Comparison of ENCODE assay signal across 8 cellular contexts in the genomic region with DNA sequence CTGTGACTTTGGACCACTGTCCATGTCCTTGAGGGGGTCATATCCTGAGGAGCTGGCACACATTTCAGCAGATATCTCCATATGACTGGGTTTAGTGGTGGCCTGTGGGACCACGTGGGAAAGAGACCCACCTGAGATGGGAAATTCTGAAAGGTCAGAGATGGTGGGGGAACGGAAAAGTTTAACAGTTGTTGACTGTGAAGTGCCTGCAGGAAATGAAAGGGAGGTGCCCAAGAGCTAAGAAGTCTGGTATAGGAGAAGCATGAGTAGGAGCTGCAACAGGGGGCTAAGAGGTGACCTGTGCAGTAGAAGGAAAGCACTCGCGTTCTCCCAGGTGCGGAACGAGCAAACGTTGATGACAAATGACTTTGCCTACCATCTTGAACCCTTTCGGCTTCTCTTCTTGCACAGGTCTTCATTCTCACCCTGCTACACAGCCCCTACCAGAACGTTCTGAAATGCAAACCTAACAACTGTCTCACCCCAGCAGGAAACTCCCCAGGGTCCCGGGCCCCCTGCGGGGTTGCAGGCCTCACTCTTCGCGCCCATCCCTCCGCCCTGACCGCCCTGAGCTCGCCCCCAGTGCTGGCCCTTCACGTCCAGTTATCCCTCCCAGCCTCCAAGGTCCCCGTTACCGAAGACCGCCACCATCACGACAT. TPM values are rescaled to one million over a fixed set of nuclear protein-coding genes. Genes with fewer than 3 reads are reported as not detected.
A peak's percentile ranks its signal among the peaks of the same experiment; 100 is the strongest.
DNase-seq lines count a peak whose midpoint lies in the region; ATAC-seq and TF ChIP-seq lines count a peak whose summit lies in the region.

No MANE protein-coding gene starts in this region.

- H3K4me3 ChIP-seq in CD4-positive, CD25-positive, alpha-beta regulatory T cell (ENCODE audit: low read depth, low read length) = peak overlapping the region; percentile 96
- peak overlapping the region; percentile 68 for H3K4me3 ChIP-seq in NB4 (ENCODE audit: low read depth, low read length)

- H3K27ac ChIP-seq in CD4-positive, CD25-positive, alpha-beta regulatory T cell (ENCODE audit: insufficient read depth, low read length, poor library complexity, severe bottlenecking) = peak overlapping the region; percentile 89

- no peak for TF ChIP-seq CTCF in NB4 (IDR thresholded peaks at IDR 0.05; ENCODE audit: low read depth, low read length)
- no peak for TF ChIP-seq CTCF in omental fat pad (IDR thresholded peaks at IDR 0.05)

- peak overlapping the region; percentile 98 to 99 (median 99) for H3K27ac Mint-ChIP-seq in CD4-positive, CD25-positive, alpha-beta regulatory T cell
- H3K27ac Mint-ChIP-seq in effector memory CD8-positive, alpha-beta T cell = peak overlapping the region; percentile 94 to 95

- no peaks in the 10 kb centered on the region for H3K27me3 ChIP-seq in CD4-positive, CD25-positive, alpha-beta regulatory T cell (ENCODE audit: control insufficient read depth, insufficient read depth, low read length)

- no peak for TF ChIP-seq POLR2A in NB4 (IDR thresholded peaks at IDR 0.05; ENCODE audit: extremely low read depth, insufficient read length)

- H3K9me3 ChIP-seq in CD4-positive, CD25-positive, alpha-beta regulatory T cell (ENCODE audit: control insufficient read depth in 2 of 2, low read length in 2 of 2) = no peaks in the 10 kb centered on the region

- no peaks in the 10 kb centered on the region for H3K36me3 ChIP-seq in CD4-positive, CD25-positive, alpha-beta regulatory T cell (ENCODE audit: control insufficient read depth, insufficient read depth, low read length)

- peaks cover 18% of the 10 kb centered on the region for H3K4me1 ChIP-seq in CD4-positive, CD25-positive, alpha-beta regulatory T cell (ENCODE audit: control insufficient read depth, insufficient read depth, low read length, poor library complexity, severe bottlenecking)

- no peaks in the 10 kb centered on the region for H3K27me3 Mint-ChIP-seq in CD4-positive, CD25-positive, alpha-beta regulatory T cell
- H3K27me3 Mint-ChIP-seq in effector memory CD8-positive, alpha-beta T cell = no peaks in the 10 kb centered on the region

- peak in 1 of 3 donors; percentile 72 for DNase-seq in CD4-positive, CD25-positive, alpha-beta regulatory T cell
- DNase-seq in NB4 (ENCODE audit: low read depth) = peak; percentile 11
- peak in 2 of 3 experiments; percentile 3 to 4 for DNase-seq in effector memory CD8-positive, alpha-beta T cell
- no peak for DNase-seq in omental fat pad (ENCODE audit: low spot score)
- no peak for DNase-seq in EL
- no peak for DNase-seq in HCEC 1CT
- DNase-seq in NCI-H1092 (lab: John Stamatoyannopoulos, UW) = no peak

- no peaks in the 10 kb centered on the region for H3K36me3 Mint-ChIP-seq in CD4-positive, CD25-positive, alpha-beta regulatory T cell
- peaks cover 19% of the 10 kb centered on the region for H3K36me3 Mint-ChIP-seq in effector memory CD8-positive, alpha-beta T cell (ENCODE audit: insufficient read depth)

- peak in 1 of 2 donors; percentile 3 for ATAC-seq in CD4-positive, CD25-positive, alpha-beta regulatory T cell (ENCODE audit: low read depth in 2 of 2)
- ATAC-seq in effector memory CD8-positive, alpha-beta T cell (replicated peaks) = peak; percentile 11
- ATAC-seq in omental fat pad (ENCODE audit: low FRiP score) = peak; percentile 3
- no peak for ATAC-seq in GM21717 (IDR thresholded peaks at IDR 0.05; ENCODE audit: unreplicated experiment)

- H3K4me3 Mint-ChIP-seq in CD4-positive, CD25-positive, alpha-beta regulatory T cell = peak overlapping the region; percentile 97 to 100 (median 97)
- H3K4me3 Mint-ChIP-seq in effector memory CD8-positive, alpha-beta T cell = peak overlapping the region; percentile 90 to 94

- H3K9me3 Mint-ChIP-seq in CD4-positive, CD25-positive, alpha-beta regulatory T cell = no peaks in the 10 kb centered on the region
- no peaks in the 10 kb centered on the region for H3K9me3 Mint-ChIP-seq in effector memory CD8-positive, alpha-beta T cell

- H3K4me1 Mint-ChIP-seq in CD4-positive, CD25-positive, alpha-beta regulatory T cell = peaks cover 8 to 34% (median 12%) of the 10 kb centered on the region in 4 donors
- H3K4me1 Mint-ChIP-seq in effector memory CD8-positive, alpha-beta T cell (ENCODE audit: low read depth in 2 of 2) = peaks cover 18 to 23% of the 10 kb centered on the region in 2 donors

RNA-seq across cellular contexts. Expression of a gene that starts 9.8 kb away (rescaled TPM):
- not detected for total RNA-seq in CD4-positive, CD25-positive, alpha-beta regulatory T cell
- polyA plus RNA-seq in CD4-positive, CD25-positive, alpha-beta regulatory T cell = not detected
- not detected for total RNA-seq in omental fat pad

RNA-seq across cellular contexts. Expression of a gene that starts 47.3 kb away (rescaled TPM):
- total RNA-seq in CD4-positive, CD25-positive, alpha-beta regulatory T cell = 143 TPM
- polyA plus RNA-seq in CD4-positive, CD25-positive, alpha-beta regulatory T cell = 100 to 1,000 TPM; 293 to 350 (median 323) TPM
- 100 to 1,000 TPM; 140 to 345 (median 164) TPM for total RNA-seq in omental fat pad

Comparison
In these comparisons a context has a peak if more than half of its experiments do, and no peak if none do; other contexts are left out.
1. DNase-seq: peak in NB4 (single experiment) and effector memory CD8-positive, alpha-beta T cell (2 of 3); none in omental fat pad (single experiment), EL (single experiment), HCEC 1CT (single experiment) and NCI-H1092 (single experiment).